Comparison of ENCODE assay signal across 1 cellular context in genomic region chr3:195573611-195574496, GRCh38.
TF ChIP-seq lines count a peak whose summit lies in the region.

No MANE protein-coding gene starts in this region.

TF ChIP-seq in H1, 55 proteins besides CTCF, POLR2A, EP300 and RAD21:
- TF ChIP-seq BACH1 (IDR thresholded peaks at IDR 0.05; ENCODE audit: low read length) (no peak), ATF2 (IDR thresholded peaks at IDR 0.05; ENCODE audit: low read length) (no peak), KDM1A (IDR thresholded peaks at IDR 0.05; ENCODE audit: borderline replicate concordance, low read length) (no peak), MAFK (IDR thresholded peaks at IDR 0.05; ENCODE audit: low read depth, low read length) (no peak), NRF1 (IDR thresholded peaks at IDR 0.05; ENCODE audit: low read depth, low read length) (no peak), HDAC2 (IDR thresholded peaks at IDR 0.05; ENCODE audit: borderline replicate concordance in 1 of 2, low read depth in 2 of 2, low read length in 2 of 2) (no peak), TAF1 (IDR thresholded peaks at IDR 0.05; ENCODE audit: low read depth, low read length) (no peak), GTF2F1 (IDR thresholded peaks at IDR 0.05; ENCODE audit: borderline replicate concordance, low read depth, low read length) (no peak), KDM4A (IDR thresholded peaks at IDR 0.05; ENCODE audit: low read depth, low read length, severe bottlenecking) (no peak), E2F6 (IDR thresholded peaks at IDR 0.05) (no peak)
TF ChIP-seq in H1: peak in this region for 0.
